In the genomic region with DNA sequence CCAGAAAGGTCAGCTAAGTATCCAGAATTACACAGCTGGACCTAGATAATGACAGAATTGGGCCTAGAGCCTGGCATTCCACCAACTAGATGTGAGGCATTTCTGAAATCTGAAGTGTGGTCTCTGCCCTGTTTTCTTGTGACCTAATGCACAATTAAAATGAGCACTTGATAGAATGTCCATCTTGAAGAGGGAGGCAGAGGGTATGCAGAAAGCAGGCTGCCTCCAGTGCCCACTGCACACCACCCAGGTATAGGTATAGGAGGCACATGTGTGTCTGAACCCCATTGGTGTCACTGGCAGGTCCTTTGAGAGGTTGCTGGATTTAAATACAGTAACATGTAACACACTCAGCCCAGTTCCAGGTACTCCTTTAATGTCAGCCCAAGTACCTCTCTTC, we compare ENCODE assay signal across 16 cellular contexts. TPM values are rescaled to one million over a fixed set of nuclear protein-coding genes. Genes with fewer than 3 reads are reported as not detected.
A peak's percentile ranks its signal among the peaks of the same experiment; 100 is the strongest.
DNase-seq lines count a peak whose midpoint lies in the region; ATAC-seq and TF ChIP-seq lines count a peak whose summit lies in the region.
"Had no signal": no experiment of that assay in that cellular context is flagged by ENCODE, and none has a peak within 500 bp of the region (broad histone marks: within the 10 kb centered on the region; RNA-seq: fewer than 3 reads in every experiment).

No MANE protein-coding gene starts in this region.

- H3K36me3 Mint-ChIP-seq in activated CD4-positive, alpha-beta T cell treated with anti-CD3 and anti-CD28 coated beads for 36 hours (ENCODE audit: low read depth), result peaks cover 49% of the 10 kb centered on the region
- H3K36me3 Mint-ChIP-seq in effector memory CD8-positive, alpha-beta T cell (ENCODE audit: insufficient read depth), result peaks cover 19% of the 10 kb centered on the region
- H3K36me3 Mint-ChIP-seq in neural progenitor cell, result peaks cover 23% of the 10 kb centered on the region

- ATAC-seq in activated CD4-positive, alpha-beta T cell treated with anti-CD3 and anti-CD28 coated beads for 36 hours, result no peak
- ATAC-seq in effector memory CD8-positive, alpha-beta T cell (replicated peaks), result no peak
- ATAC-seq: upper lobe of right lung had no signal

- H2AFZ ChIP-seq in MM.1S (ENCODE audit: low read length) (no peak overlapping the region), neural progenitor cell (replicated peaks) (no peak overlapping the region)

- peak overlapping the region; percentile 99 for H3K4me3 Mint-ChIP-seq in activated CD4-positive, alpha-beta T cell treated with anti-CD3 and anti-CD28 coated beads for 36 hours
- H3K4me3 Mint-ChIP-seq in effector memory CD8-positive, alpha-beta T cell, result no peak overlapping the region
- H3K4me3 Mint-ChIP-seq in neural progenitor cell, result peak overlapping the region; percentile 58

- H3K36me3 ChIP-seq in MM.1S (replicated peaks; ENCODE audit: insufficient read depth, low read length), result no peaks in the 10 kb centered on the region
- no peaks in the 10 kb centered on the region for H3K36me3 ChIP-seq in neural progenitor cell

- no peaks in the 10 kb centered on the region for H3K9me3 Mint-ChIP-seq in activated CD4-positive, alpha-beta T cell treated with anti-CD3 and anti-CD28 coated beads for 36 hours (ENCODE audit: low read depth)
- no peaks in the 10 kb centered on the region for H3K9me3 Mint-ChIP-seq in effector memory CD8-positive, alpha-beta T cell
- H3K9me3 Mint-ChIP-seq in neural progenitor cell, result peaks cover 2% of the 10 kb centered on the region

- TF ChIP-seq CTCF in MM.1S (IDR thresholded peaks at IDR 0.05; ENCODE audit: low read length) (no peak), neural progenitor cell (IDR thresholded peaks at IDR 0.05) (no peak)

- no peak overlapping the region for H3K4me3 ChIP-seq in MM.1S (ENCODE audit: low read length)
- no peak overlapping the region for H3K4me3 ChIP-seq in neural progenitor cell
- H3K4me3 ChIP-seq: upper lobe of right lung had no signal

- no peak for DNase-seq in activated CD4-positive, alpha-beta T cell treated with anti-CD3 and anti-CD28 coated beads for 36 hours
- no peak for DNase-seq in activated CD4-positive, alpha-beta T cell treated with anti-CD3 and anti-CD28 coated beads for 4 hours
- DNase-seq in MM.1S, result no peak
- DNase-seq in effector memory CD8-positive, alpha-beta T cell, result no peak
- no peak for DNase-seq in neural progenitor cell (ENCODE audit: low spot score)
- no peak for DNase-seq in DMS 273 treated with DMSO at 0.1 percent for 48 hours (lab: John Stamatoyannopoulos, UW)
- DNase-seq in NCI-H2171 (lab: John Stamatoyannopoulos, UW), result no peak
- DNase-seq in NCI-H1417 treated with DMSO at 0.1 percent for 48 hours (lab: John Stamatoyannopoulos, UW), result no peak
- DNase-seq: activated CD4-positive, alpha-beta T cell treated with anti-CD3 and anti-CD28 coated beads for 1 hour; activated gamma-delta T cell treated with Interleukin-2 at 50 U/mL for 16 hours; DMS79; HCEC 1CT; kidney; upper lobe of right lung had no signal

- H3K9ac ChIP-seq in MM.1S (ENCODE audit: low read length) (no peak overlapping the region), neural progenitor cell (no peak overlapping the region)

- no peaks in the 10 kb centered on the region for H3K9me2 ChIP-seq in MM.1S (replicated peaks; ENCODE audit: insufficient read depth, low read length)

- peak overlapping the region; percentile 49 for H3K27ac Mint-ChIP-seq in activated CD4-positive, alpha-beta T cell treated with anti-CD3 and anti-CD28 coated beads for 36 hours
- H3K27ac Mint-ChIP-seq in effector memory CD8-positive, alpha-beta T cell, result peak overlapping the region; percentile 67 to 76
- no peak overlapping the region for H3K27ac Mint-ChIP-seq in neural progenitor cell

- H3K27ac ChIP-seq in MM.1S (ENCODE audit: low read length) (no peak overlapping the region), neural progenitor cell (no peak overlapping the region)
- H3K27ac ChIP-seq: neutrophil, upper lobe of right lung had no signal

- H4K20me1 ChIP-seq in MM.1S (ENCODE audit: insufficient read depth, low read length), result no peaks in the 10 kb centered on the region
- peaks cover 48% of the 10 kb centered on the region for H4K20me1 ChIP-seq in neural progenitor cell (ENCODE audit: low read depth)

- CTCF ChIA-PET in activated CD4-positive, alpha-beta T cell treated with anti-CD3 and anti-CD28 coated beads for 36 hours (lab: Charles Lee), result interaction anchor here (0.6 to 1.9 kb wide), 2 partner anchors 9 to 622 kb away, joined by 3 to 11 read pairs; no protein-coding TSS in a partner anchor

- H3K27me3 ChIP-seq in MM.1S (replicated peaks; ENCODE audit: insufficient read depth, low read length), result no peaks in the 10 kb centered on the region
- H3K27me3 ChIP-seq in neural progenitor cell, result peaks cover 20% of the 10 kb centered on the region
- H3K27me3 ChIP-seq: upper lobe of right lung had no signal

- POLR2A ChIA-PET in activated CD4-positive, alpha-beta T cell treated with anti-CD3 and anti-CD28 coated beads for 36 hours (lab: Charles Lee), result no interaction called here

- H3K79me2 ChIP-seq in MM.1S (ENCODE audit: low read length), result peaks cover 64% of the 10 kb centered on the region
- H3K79me2 ChIP-seq in neural progenitor cell (ENCODE audit: low read depth), result peaks cover 64% of the 10 kb centered on the region

- H3F3A ChIP-seq in MM.1S (ENCODE audit: insufficient read depth, low read length), result peaks cover 4% of the 10 kb centered on the region; the same call in 1 of the 2 replicates
- H3F3A ChIP-seq in neural progenitor cell (ENCODE audit: low read depth), result peaks cover 10% of the 10 kb centered on the region

- peaks cover 13% of the 10 kb centered on the region; the same call in 1 of the 2 replicates for H3K4me1 ChIP-seq in MM.1S (ENCODE audit: low read length)
- H3K4me1 ChIP-seq in neural progenitor cell, result peaks cover 14% of the 10 kb centered on the region

- peaks cover 60% of the 10 kb centered on the region for H3K4me1 Mint-ChIP-seq in activated CD4-positive, alpha-beta T cell treated with anti-CD3 and anti-CD28 coated beads for 36 hours
- H3K4me1 Mint-ChIP-seq in effector memory CD8-positive, alpha-beta T cell (ENCODE audit: low read depth in 2 of 2), result peaks cover 27 to 43% of the 10 kb centered on the region in 2 donors
- peaks cover 34% of the 10 kb centered on the region for H3K4me1 Mint-ChIP-seq in neural progenitor cell

- peaks cover 5% of the 10 kb centered on the region for H3K27me3 Mint-ChIP-seq in activated CD4-positive, alpha-beta T cell treated with anti-CD3 and anti-CD28 coated beads for 36 hours
- peaks cover 7 to 8% of the 10 kb centered on the region in 2 donors for H3K27me3 Mint-ChIP-seq in effector memory CD8-positive, alpha-beta T cell
- H3K27me3 Mint-ChIP-seq in neural progenitor cell (ENCODE audit: insufficient read depth, low read depth), result peaks cover 11% of the 10 kb centered on the region

- H3K4me2 ChIP-seq in MM.1S (ENCODE audit: low read depth, low read length), result peak overlapping the region; percentile 86
- H3K4me2 ChIP-seq in neural progenitor cell, result no peak overlapping the region

- H3K9me3 ChIP-seq in MM.1S (replicated peaks; ENCODE audit: insufficient read depth, low read length) (no peaks in the 10 kb centered on the region), neural progenitor cell (ENCODE audit: low read depth) (no peaks in the 10 kb centered on the region)
- H3K9me3 ChIP-seq: neutrophil, upper lobe of right lung had no signal

- intact Hi-C loops in activated CD4-positive, alpha-beta T cell treated with anti-CD3 and anti-CD28 coated beads for 36 hours (cut with DNase I, micrococcal nuclease), result loop anchor here in 1 of 2 experiments (5.0 kb wide), 1 partner anchor 472 kb away; no protein-coding TSS in a partner anchor

RNA-seq across cellular contexts. Expression of a gene that starts 2.4 kb away (rescaled TPM):
- 10 to 100 TPM; 59.6 to 77.0 TPM for total RNA-seq in activated CD4-positive, alpha-beta T cell treated with anti-CD3 and anti-CD28 coated beads for 36 hours
- total RNA-seq in neural progenitor cell (ENCODE audit: low replicate concordance), result 15.2 and 21.6 TPM in 2 replicates
- total RNA-seq: A172 had no signal

Comparison
In these comparisons a context has a peak if more than half of its experiments do, and no peak if none do; other contexts are left out.
1. H3K4me3 Mint-ChIP-seq: peak in activated CD4-positive, alpha-beta T cell treated with anti-CD3 and anti-CD28 coated beads for 36 hours (single experiment) and neural progenitor cell (single experiment); none in effector memory CD8-positive, alpha-beta T cell (0 of 2).